Comparison of ENCODE assay signal across 2 cellular contexts in the genomic region with DNA sequence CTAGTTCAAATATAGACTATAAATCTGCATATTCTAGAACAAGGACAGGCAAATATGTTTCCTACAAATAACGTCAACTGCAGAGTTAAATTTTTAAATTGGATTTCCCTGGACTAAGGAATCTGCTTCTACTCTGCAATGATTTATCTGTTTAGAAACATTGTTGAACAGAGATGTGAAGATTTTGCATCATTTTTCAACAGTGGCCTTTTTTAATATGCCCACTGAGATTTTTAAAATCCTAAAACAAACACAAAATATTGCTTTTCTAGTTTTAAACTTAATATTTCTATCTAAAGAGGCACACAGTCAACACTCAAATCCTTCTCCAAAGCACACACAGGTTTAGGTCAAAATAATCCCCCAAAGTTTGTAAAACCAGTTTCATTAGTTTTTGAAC.
TF ChIP-seq lines count a peak whose summit lies in the region.

No MANE protein-coding gene starts in this region.

TF ChIP-seq in SK-N-SH treated with all-trans-retinoic acid at 6 μM for 48 hours, 23 proteins besides CTCF, POLR2A, EP300 and RAD21:
- TF ChIP-seq CSDC2 (CRISPR knock-in tag; IDR thresholded peaks at IDR 0.05) (no peak), ZNF70 (CRISPR knock-in tag; IDR thresholded peaks at IDR 0.05) (peak; percentile 96)

TF ChIP-seq in SK-N-SH, 30 proteins besides CTCF, POLR2A, EP300 and RAD21:
- TF ChIP-seq FOSL2 (IDR thresholded peaks at IDR 0.05; ENCODE audit: borderline replicate concordance, low read depth): no peak
